Comparison of ENCODE assay signal across 11 cellular contexts in the genomic region with DNA sequence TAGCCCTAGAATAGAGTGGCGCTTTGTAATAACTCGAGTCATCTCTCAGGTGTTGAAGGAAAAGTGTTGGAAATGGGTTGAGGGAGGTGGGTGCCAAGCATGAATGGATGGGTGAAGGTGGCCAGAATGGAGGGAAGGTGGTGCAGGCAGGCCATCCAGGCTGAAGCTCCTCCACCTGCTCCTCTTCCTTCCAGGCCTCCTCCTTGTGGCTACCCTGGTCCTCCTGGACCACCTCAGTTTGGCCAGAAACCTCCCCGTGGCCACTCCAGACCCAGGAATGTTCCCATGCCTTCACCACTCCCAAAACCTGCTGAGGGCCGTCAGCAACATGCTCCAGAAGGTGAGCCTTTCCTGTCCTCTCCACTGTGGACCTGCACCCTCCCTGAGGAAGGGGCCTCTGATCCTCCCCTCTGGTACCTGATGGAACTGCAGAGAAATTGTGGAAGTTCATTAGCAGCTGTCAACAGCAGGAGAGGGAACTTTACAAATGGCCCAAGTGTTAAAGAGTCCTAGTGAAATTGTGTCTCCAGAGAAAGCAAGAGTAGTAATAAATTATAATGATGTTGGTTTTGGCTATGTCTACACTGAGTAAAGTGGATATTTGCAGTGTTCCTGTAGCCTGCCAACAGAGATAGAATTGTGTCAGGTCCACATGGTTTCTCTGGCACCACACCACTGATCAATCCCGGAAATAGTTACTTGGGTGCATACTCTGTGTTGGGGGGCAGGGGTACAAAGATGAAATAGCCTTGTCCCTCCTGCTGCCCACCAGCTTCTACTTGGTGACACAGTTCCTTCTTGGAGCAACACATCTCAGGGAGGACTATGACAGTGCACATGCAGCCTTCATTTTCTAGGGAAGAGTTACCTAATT. TPM values are rescaled to one million over a fixed set of nuclear protein-coding genes. Genes with fewer than 3 reads are reported as not detected.
DNase-seq lines count a peak whose midpoint lies in the region; ATAC-seq and TF ChIP-seq lines count a peak whose summit lies in the region.
"Had no signal": no experiment of that assay in that cellular context is flagged by ENCODE, and none has a peak within 500 bp of the region (broad histone marks: within the 10 kb centered on the region; RNA-seq: fewer than 3 reads in every experiment).

No MANE protein-coding gene starts in this region.

- peaks cover 27% of the 10 kb centered on the region for H3K4me1 Mint-ChIP-seq in activated naive CD8-positive, alpha-beta T cell (ENCODE audit: low read depth)
- H3K4me1 Mint-ChIP-seq in activated naive CD8-positive, alpha-beta T cell treated with anti-CD3 and anti-CD28 coated beads for 36 hours: peaks cover 14% of the 10 kb centered on the region

- no peaks in the 10 kb centered on the region for H3K27me3 Mint-ChIP-seq in activated naive CD8-positive, alpha-beta T cell
- no peaks in the 10 kb centered on the region for H3K27me3 Mint-ChIP-seq in activated naive CD8-positive, alpha-beta T cell treated with anti-CD3 and anti-CD28 coated beads for 36 hours

- H3K4me3 ChIP-seq in epithelial cell of proximal tubule (ENCODE audit: low read depth, low read length) (no peak overlapping the region), stomach smooth muscle (ENCODE audit: low read length in 2 of 2) (peak overlapping the region; percentile 67 to 84), Peyer's patch (no peak overlapping the region)

- TF ChIP-seq CTCF in epithelial cell of proximal tubule (conservative IDR thresholded peaks at IDR 0.05; ENCODE audit: low read depth, low read length) (peak; percentile 18), Peyer's patch (IDR thresholded peaks at IDR 0.05) (no peak)

- no peaks in the 10 kb centered on the region for H3K27me3 ChIP-seq in stomach smooth muscle (ENCODE audit: control insufficient read depth in 1 of 2, insufficient read depth in 2 of 2, low read length in 2 of 2)
- no peaks in the 10 kb centered on the region for H3K27me3 ChIP-seq in Peyer's patch
- H3K27me3 ChIP-seq: heart left ventricle had no signal

- H3K27ac ChIP-seq in stomach smooth muscle (ENCODE audit: low read length): peak overlapping the region; percentile 46
- no peak overlapping the region for H3K27ac ChIP-seq in Peyer's patch
- H3K27ac ChIP-seq: heart left ventricle had no signal

- no peak for DNase-seq in activated naive CD8-positive, alpha-beta T cell treated with anti-CD3 and anti-CD28 coated beads for 36 hours
- DNase-seq in NCI-H2029 (lab: John Stamatoyannopoulos, UW): peak; percentile 9
- no peak for DNase-seq in epithelial cell of proximal tubule (ENCODE audit: low read depth)
- DNase-seq in Peyer's patch: no peak
- DNase-seq: heart left ventricle; SHP77; stimulated activated CD4-positive, alpha-beta T cell treated with anti-CD3 and anti-CD28 coated beads, Interleukin-1b, Interleukin-23, amount 100 ng/mL, for 48 hours had no signal

- no peaks in the 10 kb centered on the region for H3K9me3 Mint-ChIP-seq in activated naive CD8-positive, alpha-beta T cell (ENCODE audit: low read depth)
- H3K9me3 Mint-ChIP-seq in activated naive CD8-positive, alpha-beta T cell treated with anti-CD3 and anti-CD28 coated beads for 36 hours: no peaks in the 10 kb centered on the region

- H3K36me3 Mint-ChIP-seq in activated naive CD8-positive, alpha-beta T cell: no peaks in the 10 kb centered on the region
- H3K36me3 Mint-ChIP-seq in activated naive CD8-positive, alpha-beta T cell treated with anti-CD3 and anti-CD28 coated beads for 36 hours: no peaks in the 10 kb centered on the region

- peaks cover 3 to 4% of the 10 kb centered on the region in 2 donors for H3K36me3 ChIP-seq in stomach smooth muscle (ENCODE audit: control insufficient read depth in 2 of 2, insufficient read depth in 2 of 2, low read length in 2 of 2)
- no peaks in the 10 kb centered on the region for H3K36me3 ChIP-seq in Peyer's patch
- H3K36me3 ChIP-seq: heart left ventricle had no signal

- no peaks in the 10 kb centered on the region for H3K9me3 ChIP-seq in stomach smooth muscle (ENCODE audit: control insufficient read depth in 2 of 2, low read length in 2 of 2)
- H3K9me3 ChIP-seq in Peyer's patch: no peaks in the 10 kb centered on the region

- H3K4me3 Mint-ChIP-seq in activated naive CD8-positive, alpha-beta T cell: peak overlapping the region; percentile 46
- no peak overlapping the region for H3K4me3 Mint-ChIP-seq in activated naive CD8-positive, alpha-beta T cell treated with anti-CD3 and anti-CD28 coated beads for 36 hours

- H3K9ac ChIP-seq in stomach smooth muscle (ENCODE audit: low read length in 2 of 2): peak overlapping the region in 1 of 2 donors; percentile 5

- no peak for ATAC-seq in GM21367 (IDR thresholded peaks at IDR 0.05; ENCODE audit: unreplicated experiment)
- no peak for ATAC-seq in GM18519 (IDR thresholded peaks at IDR 0.05; ENCODE audit: low FRiP score, unreplicated experiment)
- ATAC-seq: heart left ventricle had no signal

- TF ChIP-seq POLR2A in Peyer's patch (IDR thresholded peaks at IDR 0.05): no peak

- no peak overlapping the region for H3K27ac Mint-ChIP-seq in activated naive CD8-positive, alpha-beta T cell
- H3K27ac Mint-ChIP-seq in activated naive CD8-positive, alpha-beta T cell treated with anti-CD3 and anti-CD28 coated beads for 36 hours: no peak overlapping the region

- H3K4me1 ChIP-seq in stomach smooth muscle (ENCODE audit: control insufficient read depth, insufficient read depth, low read length): peaks cover 36% of the 10 kb centered on the region
- peaks cover 0 to 6% (median 2%) of the 10 kb centered on the region in 4 donors for H3K4me1 ChIP-seq in Peyer's patch

RNA-seq across cellular contexts. Expression of gene IL12A, which starts 1.6 kb away (rescaled TPM):
- under 1 TPM; 0.20 to 0.41 TPM for total RNA-seq in activated naive CD8-positive, alpha-beta T cell treated with anti-CD3 and anti-CD28 coated beads for 36 hours
- total RNA-seq in epithelial cell of proximal tubule: 2.9 and 8.1 TPM in 2 replicates
- total RNA-seq in Peyer's patch: 1 to 10 TPM in 1 of 4 donors, not detected in 3; 1.2 TPM

Comparison
In these comparisons a context has a peak if more than half of its experiments do, and no peak if none do; other contexts are left out.
1. H3K4me3 ChIP-seq: peak in stomach smooth muscle (2 of 2); none in epithelial cell of proximal tubule (single experiment) and Peyer's patch (0 of 4).